In genomic region chr10:3077940-3078630, GRCh38 we compare ENCODE assay signal across 1 cellular context.
TF ChIP-seq lines count a peak whose summit lies in the region.

No MANE protein-coding gene starts in this region.

TF ChIP-seq in A549, 52 proteins besides CTCF, POLR2A, EP300 and RAD21 (continued from another document):
- TF ChIP-seq KDM5A (IDR thresholded peaks at IDR 0.05) (no peak), ZNF302 (CRISPR knock-in tag; IDR thresholded peaks at IDR 0.05) (no peak), MYC (IDR thresholded peaks at IDR 0.05; ENCODE audit: borderline replicate concordance, low read length) (no peak), RCOR1 (IDR thresholded peaks at IDR 0.05; ENCODE audit: low read depth, low read length) (no peak), HOXA7 (CRISPR knock-in tag; IDR thresholded peaks at IDR 0.05) (no peak), POLR2AphosphoS2 (conservative IDR thresholded peaks at IDR 0.05; ENCODE audit: low read length) (no peak)
TF ChIP-seq in A549: peak in this region for 1.
